Comparison of ENCODE assay signal across 8 cellular contexts in the genomic region with DNA sequence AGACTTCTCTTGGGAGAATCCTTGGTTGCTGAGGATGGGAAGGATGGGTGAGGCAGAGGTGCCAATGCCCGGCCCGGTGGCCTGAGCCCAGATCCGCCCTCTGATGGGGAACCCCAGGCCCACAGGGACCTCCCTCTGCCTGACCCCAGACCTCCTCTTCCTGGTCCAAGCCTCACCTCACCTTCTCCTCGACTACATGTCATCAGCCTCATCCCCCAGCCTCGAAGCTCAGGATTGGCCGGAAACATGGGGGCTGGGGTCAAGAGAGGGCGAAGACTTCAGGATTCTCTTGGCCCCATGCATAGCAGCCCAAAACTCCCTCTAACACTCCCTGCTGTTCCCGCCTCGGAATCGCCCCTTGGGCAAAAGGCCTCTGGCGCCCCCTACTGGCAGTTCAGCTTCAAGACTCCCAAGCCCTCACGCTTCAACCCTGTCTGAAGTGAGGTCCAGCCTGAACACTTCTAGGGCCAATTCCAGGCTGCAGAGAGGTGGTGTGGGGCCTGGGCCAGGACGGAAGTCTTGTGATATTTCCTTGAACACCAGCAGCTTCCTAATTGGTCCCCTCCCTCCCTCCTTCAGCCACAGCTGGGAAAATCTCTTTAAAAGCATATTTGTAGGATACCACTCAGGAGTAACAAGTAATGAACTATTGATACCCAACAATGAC. TPM values are rescaled to one million over a fixed set of nuclear protein-coding genes. Genes with fewer than 3 reads are reported as not detected.
DNase-seq lines count a peak whose midpoint lies in the region; ATAC-seq and TF ChIP-seq lines count a peak whose summit lies in the region.

No MANE protein-coding gene starts in this region.

- H2AK5ac ChIP-seq in H9 (ENCODE audit: insufficient read length, low read length), result no peak overlapping the region

- H2BK12ac ChIP-seq in H9 (ENCODE audit: insufficient read length, low read depth, low read length), result no peak overlapping the region

- H3K4me3 Mint-ChIP-seq in H9, result no peak overlapping the region

- no peak overlapping the region for H2AFZ ChIP-seq in H9 (ENCODE audit: low read length)

- H2BK15ac ChIP-seq in H9 (ENCODE audit: low read depth, low read length), result no peak overlapping the region

- no peak overlapping the region for H2BK120ac ChIP-seq in H9 (ENCODE audit: low read depth, low read length, poor library complexity, severe bottlenecking)

- peak overlapping the region; percentile 65 to 95 (median 88) for H3K4me2 ChIP-seq in BLaER1 treated with 17β-estradiol and CSF1 and Interleukin-3, amounts not matched to agents 10 nM and 100 nM
- H3K4me2 ChIP-seq in H9 (ENCODE audit: insufficient read depth, insufficient read length, low read length), result no peak overlapping the region

- H3K23ac ChIP-seq in H9 (ENCODE audit: insufficient read length, low read depth, low read length), result no peak overlapping the region

- H3K27me3 ChIP-seq in BLaER1 treated with 17β-estradiol and CSF1 and Interleukin-3, amounts not matched to agents 10 nM and 100 nM, result 0 out of 22 replicates have a peak, but pooled peaks cover 0 to 3% (median 0%) of the 10 kb centered on the region in 11 experiments
- H3K27me3 ChIP-seq in H9 (ENCODE audit: insufficient read depth, low read length) (no peaks in the 10 kb centered on the region), WERI-Rb-1 (ENCODE audit: insufficient read depth, low read depth, severe bottlenecking) (no peaks in the 10 kb centered on the region), brain microvascular endothelial cell (replicated peaks) (no peaks in the 10 kb centered on the region)

- H4K91ac ChIP-seq in H9 (ENCODE audit: insufficient read length, low read depth, low read length), result no peak overlapping the region

- no peak for ATAC-seq in HG03139 (IDR thresholded peaks at IDR 0.05; ENCODE audit: unreplicated experiment)

- no peak overlapping the region for H2BK5ac ChIP-seq in H9 (ENCODE audit: insufficient read length, low read length)

- no peak overlapping the region for H2BK20ac ChIP-seq in H9 (ENCODE audit: low read depth, low read length, poor library complexity, severe bottlenecking)

- peaks cover 32 to 80% (median 66%) of the 10 kb centered on the region in 10 experiments for H3K4me1 ChIP-seq in BLaER1 treated with 17β-estradiol and CSF1 and Interleukin-3, amounts not matched to agents 10 nM and 100 nM
- H3K4me1 ChIP-seq in H9 (ENCODE audit: insufficient read depth, low read length), result no peaks in the 10 kb centered on the region

- H3K9ac ChIP-seq in BLaER1 treated with 17β-estradiol and CSF1 and Interleukin-3, amounts not matched to agents 10 nM and 100 nM, result peak overlapping the region in 7 of 11 experiments; percentile 4 to 60 (median 37); a peak in 10 of 22 replicates
- no peak overlapping the region for H3K9ac ChIP-seq in H9 (ENCODE audit: extremely low read depth, insufficient read length, low read length)

- H4K5ac ChIP-seq in H9 (ENCODE audit: insufficient read length, low read depth, low read length), result no peak overlapping the region

- H3K56ac ChIP-seq in H9 (ENCODE audit: insufficient read length, low read depth, low read length), result no peak overlapping the region

- no peaks in the 10 kb centered on the region for H3K23me2 ChIP-seq in H9 (ENCODE audit: insufficient read length, low read depth, low read length, poor library complexity, severe bottlenecking)

- no peaks in the 10 kb centered on the region for H3K9me3 ChIP-seq in BLaER1 treated with 17β-estradiol and CSF1 and Interleukin-3, amounts not matched to agents 10 nM and 100 nM (replicated peaks in 1 of 11)
- H3K9me3 ChIP-seq in H9 (ENCODE audit: control insufficient read depth, low read depth, low read length), result no peaks in the 10 kb centered on the region
- no peaks in the 10 kb centered on the region for H3K9me3 ChIP-seq in WERI-Rb-1 (ENCODE audit: severe bottlenecking)

- no peaks in the 10 kb centered on the region for H3K79me1 ChIP-seq in H9 (ENCODE audit: insufficient read depth, low read depth, low read length, poor library complexity, severe bottlenecking)

- no peak overlapping the region; a peak in 2 of 7 replicates for H3K27ac Mint-ChIP-seq in H9

- H3K18ac ChIP-seq in H9 (ENCODE audit: insufficient read length, low read depth, low read length), result no peak overlapping the region

- in situ Hi-C loops in brain microvascular endothelial cell (cut with HindIII; ENCODE audit: low pct_ligation_motif_present, low sequenced_read_pairs), result loop anchor here (25.0 kb wide), 1 partner anchor 173 kb away; the partner anchor contains the start of gene FMNL1

- peak; percentile 95 for DNase-seq in H9
- DNase-seq in NCI-H2196 (lab: John Stamatoyannopoulos, UW; ENCODE audit: unreplicated experiment), result peak; percentile 92
- peak; percentile 93 for DNase-seq in WERI-Rb-1
- DNase-seq in brain microvascular endothelial cell, result peak; percentile 65
- DNase-seq in iPS-NIHi7 (ENCODE audit: extremely low spot score), result peak; percentile 88
- peak; percentile 76 to 86 for DNase-seq in stimulated activated CD4-positive, alpha-beta T cell treated with anti-CD3 and anti-CD28 coated beads, Interleukin-15, amount 100 ng/mL, for 1 hour (ENCODE audit: low read depth in 1 of 2, low spot score in 1 of 2)

- H4K8ac ChIP-seq in H9 (replicated peaks; ENCODE audit: insufficient read length, low read depth, low read length), result no peak overlapping the region

- H3T11ph ChIP-seq in H9 (ENCODE audit: low read length), result no peak overlapping the region

- no peak overlapping the region for H3K14ac ChIP-seq in H9 (ENCODE audit: insufficient read depth, low read length)

- no CpG with 5 or more reads among the region's 13 CpGs for WGBS in H9 (ENCODE audit: extremely low coverage, insufficient read length, low lambda C conversion rate)

- H3K4ac ChIP-seq in H9 (ENCODE audit: low read depth, low read length), result no peak overlapping the region

- no peaks in the 10 kb centered on the region for H3K36me3 ChIP-seq in BLaER1 treated with 17β-estradiol and CSF1 and Interleukin-3, amounts not matched to agents 10 nM and 100 nM
- H3K36me3 ChIP-seq in WERI-Rb-1 (no peaks in the 10 kb centered on the region), brain microvascular endothelial cell (replicated peaks) (no peaks in the 10 kb centered on the region)

- H3K27me3 Mint-ChIP-seq in H9 (ENCODE audit: low read depth), result peaks cover 25% of the 10 kb centered on the region

- peak; percentile 99 for TF ChIP-seq CTCF in H9 (conservative IDR thresholded peaks at IDR 0.05)
- TF ChIP-seq CTCF in WERI-Rb-1 (IDR thresholded peaks at IDR 0.05; ENCODE audit: low read depth, low read length), result peak; percentile 98
- peak; percentile 99 for TF ChIP-seq CTCF in brain microvascular endothelial cell (IDR thresholded peaks at IDR 0.05; ENCODE audit: low read depth, low read length, missing control alignments)

- H4K20me1 ChIP-seq in BLaER1 treated with 17β-estradiol and CSF1 and Interleukin-3, amounts not matched to agents 10 nM and 100 nM, result peaks cover 0 to 13% (median 6%) of the 10 kb centered on the region in 11 experiments; a peak in 5 of 22 replicates
- H4K20me1 ChIP-seq in H9 (ENCODE audit: control insufficient read depth, insufficient read depth, insufficient read length), result no peaks in the 10 kb centered on the region

- no peaks in the 10 kb centered on the region; a peak in 1 of 5 replicates for H3K9me3 Mint-ChIP-seq in H9

- peak overlapping the region in 1 of 10 experiments; percentile 23; a peak in 1 of 20 replicates for H3K4me3 ChIP-seq in BLaER1 treated with 17β-estradiol and CSF1 and Interleukin-3, amounts not matched to agents 10 nM and 100 nM
- no peak overlapping the region for H3K4me3 ChIP-seq in WERI-Rb-1 (ENCODE audit: low read depth, low read length)
- H3K4me3 ChIP-seq in brain microvascular endothelial cell (ENCODE audit: low read depth, low read length), result no peak overlapping the region

- H3K36me3 Mint-ChIP-seq in H9 (ENCODE audit: insufficient read depth in 1 of 3, low read depth in 3 of 3), result no peaks in the 10 kb centered on the region

- H3K4me1 Mint-ChIP-seq in H9, result peaks cover 28 to 29% of the 10 kb centered on the region in 2 experiments

- H3K27ac ChIP-seq in BLaER1 treated with 17β-estradiol and CSF1 and Interleukin-3, amounts not matched to agents 10 nM and 100 nM, result peak overlapping the region in 3 of 11 experiments; percentile 19 to 44 (median 37); a peak in 4 of 22 replicates
- H3K27ac ChIP-seq in H9 (ENCODE audit: insufficient read length, low read depth, low read length) (no peak overlapping the region), WERI-Rb-1 (no peak overlapping the region; the same call in 1 of the 2 replicates), brain microvascular endothelial cell (no peak overlapping the region)

- H3K79me2 ChIP-seq in H9 (ENCODE audit: insufficient read depth, low read length), result no peaks in the 10 kb centered on the region

RNA-seq across cellular contexts. Expression of gene ARHGAP27, which starts 47.2 kb away (rescaled TPM):
- 9.9 and 11.4 TPM in 2 replicates for total RNA-seq in H9 (2021)
